ENCODE assay signal across 22 cellular contexts in genomic region chr5:34535944-34536628, GRCh38.
A peak's percentile ranks its signal among the peaks of the same experiment; 100 is the strongest.
DNase-seq lines count a peak whose midpoint lies in the region; ATAC-seq and TF ChIP-seq lines count a peak whose summit lies in the region.
"Had no signal": no experiment of that assay in that cellular context is flagged by ENCODE, and none has a peak within 500 bp of the region (broad histone marks: within the 10 kb centered on the region; RNA-seq: fewer than 3 reads in every experiment).

No MANE protein-coding gene starts in this region.

- DNase-seq in activated CD4-positive, alpha-beta memory T cell treated with anti-CD3 and anti-CD28 coated beads for 36 hours = peak; percentile 26
- DNase-seq in activated CD4-positive, alpha-beta memory T cell treated with anti-CD3 and anti-CD28 coated beads, Interleukin-2, amount 10 ng/mL, durations not matched to agents 7 days and 5 days = no peak
- DNase-seq in ELR (ENCODE audit: low read depth) (peak; percentile 17), progenitor cell of endocrine pancreas (ENCODE audit: low spot score, unreplicated experiment) (no peak), superior temporal gyrus (ENCODE audit: extremely low spot score) (no peak)
- no peak for DNase-seq in activated naive CD8-positive, alpha-beta T cell treated with anti-CD3 and anti-CD28 coated beads for 36 hours
- DNase-seq in effector CD4-positive, alpha-beta T cell = no peak
- DNase-seq: ACHN; activated CD8-positive, alpha-beta memory T cell treated with anti-CD3 and anti-CD28 coated beads for 24 hours; activated gamma-delta T cell treated with Interleukin-2 at 50 U/mL for 16 hours; CD4-positive, CD25-positive, alpha-beta regulatory T cell; DMS79; H9; head of caudate nucleus; Kasumi-1; lower lobe of right lung; naive B cell; NCI-H1105; NCI-H2171; pancreas; stimulated activated naive CD4-positive, alpha-beta T cell had no signal

- ATAC-seq in HG03108 (IDR thresholded peaks at IDR 0.05; ENCODE audit: unreplicated experiment) = no peak
- ATAC-seq: lower lobe of right lung, pancreas had no signal

- H3K27ac Mint-ChIP-seq in activated CD4-positive, alpha-beta memory T cell treated with anti-CD3 and anti-CD28 coated beads for 36 hours = no peak overlapping the region
- no peak overlapping the region for H3K27ac Mint-ChIP-seq in activated CD4-positive, alpha-beta memory T cell treated with anti-CD3 and anti-CD28 coated beads, Interleukin-2, amount 10 ng/mL, durations not matched to agents 7 days and 5 days
- H3K27ac Mint-ChIP-seq in activated naive CD8-positive, alpha-beta T cell treated with anti-CD3 and anti-CD28 coated beads for 36 hours = peak overlapping the region; percentile 2
- H3K27ac Mint-ChIP-seq in progenitor cell of endocrine pancreas = peak overlapping the region; percentile 18
- H3K27ac Mint-ChIP-seq: CD4-positive, CD25-positive, alpha-beta regulatory T cell; H9; naive B cell had no signal

- H3K27me3 Mint-ChIP-seq in activated CD4-positive, alpha-beta memory T cell treated with anti-CD3 and anti-CD28 coated beads for 36 hours = peaks cover 20% of the 10 kb centered on the region
- peaks cover 22% of the 10 kb centered on the region for H3K27me3 Mint-ChIP-seq in activated CD4-positive, alpha-beta memory T cell treated with anti-CD3 and anti-CD28 coated beads, Interleukin-2, amount 10 ng/mL, durations not matched to agents 7 days and 5 days
- H3K27me3 Mint-ChIP-seq in activated naive CD8-positive, alpha-beta T cell treated with anti-CD3 and anti-CD28 coated beads for 36 hours = peaks cover 24% of the 10 kb centered on the region
- H3K27me3 Mint-ChIP-seq in progenitor cell of endocrine pancreas = no peaks in the 10 kb centered on the region

- H3K4me3 Mint-ChIP-seq in activated CD4-positive, alpha-beta memory T cell treated with anti-CD3 and anti-CD28 coated beads for 36 hours = no peak overlapping the region
- H3K4me3 Mint-ChIP-seq in activated CD4-positive, alpha-beta memory T cell treated with anti-CD3 and anti-CD28 coated beads, Interleukin-2, amount 10 ng/mL, durations not matched to agents 7 days and 5 days = no peak overlapping the region
- no peak overlapping the region for H3K4me3 Mint-ChIP-seq in activated naive CD8-positive, alpha-beta T cell treated with anti-CD3 and anti-CD28 coated beads for 36 hours
- H3K4me3 Mint-ChIP-seq in progenitor cell of endocrine pancreas (ENCODE audit: low read depth) = no peak overlapping the region
- H3K4me3 Mint-ChIP-seq: CD4-positive, CD25-positive, alpha-beta regulatory T cell; H9; naive B cell had no signal

- CTCF ChIA-PET in activated CD4-positive, alpha-beta memory T cell treated with anti-CD3 and anti-CD28 coated beads for 36 hours (lab: Charles Lee) = interaction anchor here (3.6 to 4.4 kb wide), 2 partner anchors 12 to 362 kb away, joined by 18 to 29 read pairs; no protein-coding TSS in a partner anchor
- CTCF ChIA-PET in activated CD4-positive, alpha-beta memory T cell treated with anti-CD3 and anti-CD28 coated beads, Interleukin-2, amount 10 ng/mL, durations not matched to agents 7 days and 5 days (lab: Charles Lee) = interaction anchor here (2.2 kb wide), 1 partner anchor 50 kb away, joined by 9 read pairs; no protein-coding TSS in a partner anchor

- H3K36me3 Mint-ChIP-seq in activated CD4-positive, alpha-beta memory T cell treated with anti-CD3 and anti-CD28 coated beads for 36 hours = no peaks in the 10 kb centered on the region
- no peaks in the 10 kb centered on the region for H3K36me3 Mint-ChIP-seq in activated CD4-positive, alpha-beta memory T cell treated with anti-CD3 and anti-CD28 coated beads, Interleukin-2, amount 10 ng/mL, durations not matched to agents 7 days and 5 days (ENCODE audit: low read depth)
- no peaks in the 10 kb centered on the region for H3K36me3 Mint-ChIP-seq in activated naive CD8-positive, alpha-beta T cell treated with anti-CD3 and anti-CD28 coated beads for 36 hours
- H3K36me3 Mint-ChIP-seq in progenitor cell of endocrine pancreas (ENCODE audit: insufficient read depth) = no peaks in the 10 kb centered on the region
- H3K36me3 Mint-ChIP-seq: CD4-positive, CD25-positive, alpha-beta regulatory T cell; naive B cell had no signal

- POLR2A ChIA-PET in activated CD4-positive, alpha-beta memory T cell treated with anti-CD3 and anti-CD28 coated beads for 36 hours (lab: Charles Lee) = no interaction called here
- POLR2A ChIA-PET in activated CD4-positive, alpha-beta memory T cell treated with anti-CD3 and anti-CD28 coated beads, Interleukin-2, amount 10 ng/mL, durations not matched to agents 7 days and 5 days (lab: Charles Lee) = no interaction called here

- no peaks in the 10 kb centered on the region for H3K9me3 Mint-ChIP-seq in activated CD4-positive, alpha-beta memory T cell treated with anti-CD3 and anti-CD28 coated beads for 36 hours
- H3K9me3 Mint-ChIP-seq in activated CD4-positive, alpha-beta memory T cell treated with anti-CD3 and anti-CD28 coated beads, Interleukin-2, amount 10 ng/mL, durations not matched to agents 7 days and 5 days = no peaks in the 10 kb centered on the region
- H3K9me3 Mint-ChIP-seq in activated naive CD8-positive, alpha-beta T cell treated with anti-CD3 and anti-CD28 coated beads for 36 hours = no peaks in the 10 kb centered on the region
- H3K9me3 Mint-ChIP-seq in progenitor cell of endocrine pancreas (ENCODE audit: low read depth) = peaks cover 5% of the 10 kb centered on the region

- intact Hi-C loops in activated CD4-positive, alpha-beta memory T cell treated with anti-CD3 and anti-CD28 coated beads for 36 hours (cut with micrococcal nuclease) = loop anchor here (2.0 to 10.0 kb wide), 3 partner anchors 55 to 531 kb away; partner anchors contain the start of genes AMACR and RAI14

- H3K4me1 Mint-ChIP-seq in activated CD4-positive, alpha-beta memory T cell treated with anti-CD3 and anti-CD28 coated beads for 36 hours (ENCODE audit: low read depth) = peaks cover 28% of the 10 kb centered on the region
- H3K4me1 Mint-ChIP-seq in activated CD4-positive, alpha-beta memory T cell treated with anti-CD3 and anti-CD28 coated beads, Interleukin-2, amount 10 ng/mL, durations not matched to agents 7 days and 5 days = peaks cover 4% of the 10 kb centered on the region
- H3K4me1 Mint-ChIP-seq in activated naive CD8-positive, alpha-beta T cell treated with anti-CD3 and anti-CD28 coated beads for 36 hours = peaks cover 24% of the 10 kb centered on the region
- peaks cover 19% of the 10 kb centered on the region for H3K4me1 Mint-ChIP-seq in progenitor cell of endocrine pancreas (ENCODE audit: low read depth)
- H3K4me1 Mint-ChIP-seq: CD4-positive, CD25-positive, alpha-beta regulatory T cell; naive B cell had no signal

- no peak for TF ChIP-seq CTCF in progenitor cell of endocrine pancreas (IDR thresholded peaks at IDR 0.05; ENCODE audit: unreplicated experiment)

Comparison
In these comparisons a context has a peak if more than half of its experiments do, and no peak if none do; other contexts are left out.
1. DNase-seq: peak in activated CD4-positive, alpha-beta memory T cell treated with anti-CD3 and anti-CD28 coated beads for 36 hours (single experiment) and ELR (single experiment); none in activated CD4-positive, alpha-beta memory T cell treated with anti-CD3 and anti-CD28 coated beads, Interleukin-2, amount 10 ng/mL, durations not matched to agents 7 days and 5 days (single experiment), activated naive CD8-positive, alpha-beta T cell treated with anti-CD3 and anti-CD28 coated beads for 36 hours (single experiment), progenitor cell of endocrine pancreas (single experiment), effector CD4-positive, alpha-beta T cell (single experiment) and superior temporal gyrus (single experiment).
2. H3K27ac Mint-ChIP-seq: peak in activated naive CD8-positive, alpha-beta T cell treated with anti-CD3 and anti-CD28 coated beads for 36 hours (single experiment) and progenitor cell of endocrine pancreas (single experiment); none in activated CD4-positive, alpha-beta memory T cell treated with anti-CD3 and anti-CD28 coated beads for 36 hours (single experiment) and activated CD4-positive, alpha-beta memory T cell treated with anti-CD3 and anti-CD28 coated beads, Interleukin-2, amount 10 ng/mL, durations not matched to agents 7 days and 5 days (single experiment).